Comparison of ENCODE assay signal across 8 cellular contexts in the genomic region with DNA sequence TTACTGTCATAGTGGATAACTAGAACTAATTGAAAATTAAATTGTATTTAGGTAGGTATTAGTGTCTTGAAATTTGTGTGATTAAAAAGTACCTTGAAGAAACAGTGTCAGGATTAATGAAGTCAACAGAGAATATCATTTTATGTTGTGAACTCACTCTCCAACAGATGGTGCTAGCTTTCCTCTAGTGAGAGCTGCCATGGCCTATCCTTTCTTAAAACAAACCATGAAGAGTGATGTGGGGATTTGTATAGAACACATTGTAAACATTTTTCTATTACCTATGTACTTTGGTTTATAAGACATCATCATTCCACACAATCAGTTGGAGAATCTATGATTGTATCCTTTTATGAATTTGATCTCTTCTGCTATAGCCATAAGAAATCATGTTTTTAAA. TPM values are rescaled to one million over a fixed set of nuclear protein-coding genes. Genes with fewer than 3 reads are reported as not detected.
DNase-seq lines count a peak whose midpoint lies in the region; ATAC-seq, FAIRE-seq and TF ChIP-seq lines count a peak whose summit lies in the region.

No MANE protein-coding gene starts in this region.

- no peaks in the 10 kb centered on the region for H3K4me1 ChIP-seq in Karpas-422 (ENCODE audit: low read length)
- peaks cover 0 to 4% of the 10 kb centered on the region in 2 experiments; a peak in 1 of 4 replicates for H3K4me1 ChIP-seq in SK-N-SH (ENCODE audit: control insufficient read depth in 1 of 2, insufficient read depth in 2 of 2, low read depth in 1 of 2, low read length in 1 of 2)
- H3K4me1 ChIP-seq in gastrocnemius medialis, result peaks cover 0 to 5% of the 10 kb centered on the region in 2 donors

- H3K9me3 ChIP-seq in AG04450 (ENCODE audit: control insufficient read depth, insufficient read depth, low read length) (no peaks in the 10 kb centered on the region), Karpas-422 (ENCODE audit: low read length) (no peaks in the 10 kb centered on the region), SK-N-SH (no peaks in the 10 kb centered on the region), gastrocnemius medialis (no peaks in the 10 kb centered on the region)

- no peak overlapping the region for H3K9ac ChIP-seq in Karpas-422 (ENCODE audit: low read length)
- H3K9ac ChIP-seq in SK-N-SH, result no peak overlapping the region

- intact Hi-C loops in gastrocnemius medialis (cut with DNase I; ENCODE audit: low total_unique reads), result loop anchor here (1.0 to 2.0 kb wide), 3 partner anchors 64 to 140 kb away; no protein-coding TSS in a partner anchor

- no peak overlapping the region for H2AFZ ChIP-seq in Karpas-422 (ENCODE audit: low read length)
- no peak overlapping the region for H2AFZ ChIP-seq in SK-N-SH (ENCODE audit: low read depth)

- POLR2A ChIA-PET in AG04450 (lab: Yijun Ruan, JAX) (no interaction called here), SK-N-SH (lab: Yijun Ruan, JAX) (no interaction called here)

- TF ChIP-seq RAD21 in SK-N-SH (IDR thresholded peaks at IDR 0.05; ENCODE audit: low read length), result peak; percentile 92

- no peak overlapping the region for H3K27ac ChIP-seq in AG04450 (ENCODE audit: low read depth, low read length)
- H3K27ac ChIP-seq in Karpas-422 (ENCODE audit: low read length), result no peak overlapping the region
- no peak overlapping the region for H3K27ac ChIP-seq in SK-N-SH (ENCODE audit: low read depth in 2 of 2, low read length in 1 of 2)
- H3K27ac ChIP-seq in gastrocnemius medialis, result no peak overlapping the region

- TF ChIP-seq EP300 in SK-N-SH (IDR thresholded peaks at IDR 0.05; ENCODE audit: borderline replicate concordance in 1 of 2, low read depth in 1 of 2, low read length in 1 of 2), result no peak

- H3K9me2 ChIP-seq in Karpas-422 (replicated peaks; ENCODE audit: insufficient read depth, low read length), result no peaks in the 10 kb centered on the region
- no peaks in the 10 kb centered on the region for H3K9me2 ChIP-seq in SK-N-SH

- H4K20me1 ChIP-seq in Karpas-422 (ENCODE audit: insufficient read depth, low read depth, low read length), result no peaks in the 10 kb centered on the region
- H4K20me1 ChIP-seq in SK-N-SH (ENCODE audit: insufficient read depth), result no peaks in the 10 kb centered on the region

- TF ChIP-seq POLR2A in gastrocnemius medialis (IDR thresholded peaks at IDR 0.05), result no peak

- in situ Hi-C loops in gastrocnemius medialis (cut with MboI; ENCODE audit: low sequenced_read_pairs in 4 of 4), result loop anchor here in 3 of 4 donors (5.0 to 10.0 kb wide), 2 partner anchors 120 to 122 kb away; no protein-coding TSS in a partner anchor

- TF ChIP-seq CTCF in AG04450 (IDR thresholded peaks at IDR 0.05; ENCODE audit: low read depth, low read length) (peak; percentile 70), SK-N-SH (IDR thresholded peaks at IDR 0.05) (peak; percentile 68), gastrocnemius medialis (IDR thresholded peaks at IDR 0.05 in 4 of 5, conservative IDR thresholded peaks at IDR 0.05 in 1 of 5) (peak; percentile 16 to 54 (median 50))

- H3K4me3 ChIP-seq in AG04450 (ENCODE audit: low read depth, low read length), result no peak overlapping the region
- H3K4me3 ChIP-seq in Karpas-422 (ENCODE audit: low read length), result no peak overlapping the region
- no peak overlapping the region for H3K4me3 ChIP-seq in SK-N-SH (ENCODE audit: low read depth in 2 of 2, low read length in 1 of 2)
- no peak overlapping the region for H3K4me3 ChIP-seq in gastrocnemius medialis

- no peak for DNase-seq in AG04450 (ENCODE audit: low read depth, low spot score)
- DNase-seq in Karpas-422, result peak; percentile 60
- peak; percentile 57 for DNase-seq in SK-N-SH
- peak; percentile 22 for DNase-seq in fibroblast of the conjunctiva (ENCODE audit: low read depth)
- no peak for DNase-seq in gastrocnemius medialis
- no peak for DNase-seq in T1000 (lab: John Stamatoyannopoulos, UW)
- no peak for DNase-seq in KG1 (lab: John Stamatoyannopoulos, UW)

- peak; percentile 61 to 64 for ATAC-seq in gastrocnemius medialis

- H3K79me2 ChIP-seq in Karpas-422 (ENCODE audit: low read length), result no peaks in the 10 kb centered on the region
- no peaks in the 10 kb centered on the region for H3K79me2 ChIP-seq in SK-N-SH (ENCODE audit: insufficient read depth)

- H3K36me3 ChIP-seq in Karpas-422 (ENCODE audit: insufficient read depth, low read length) (no peaks in the 10 kb centered on the region), SK-N-SH (replicated peaks in 1 of 2; ENCODE audit: control insufficient read depth in 1 of 2, insufficient read depth in 2 of 2, low read length in 1 of 2) (no peaks in the 10 kb centered on the region), gastrocnemius medialis (no peaks in the 10 kb centered on the region)

- H3K27me3 ChIP-seq in AG04450 (ENCODE audit: control insufficient read depth, insufficient read depth, low read length), result peaks cover 10% of the 10 kb centered on the region
- no peaks in the 10 kb centered on the region for H3K27me3 ChIP-seq in Karpas-422 (ENCODE audit: low read length)
- H3K27me3 ChIP-seq in SK-N-SH (ENCODE audit: insufficient read depth), result no peaks in the 10 kb centered on the region
- no peaks in the 10 kb centered on the region for H3K27me3 ChIP-seq in gastrocnemius medialis

- peak; percentile 97 for FAIRE-seq in G401.6 (lab: Jason Lieb, UNC)

- CTCF ChIA-PET in AG04450 (lab: Charles Lee), result interaction anchor here (0.6 to 3.2 kb wide), 6 partner anchors 19 to 482 kb away, joined by 3 to 40 read pairs (median 10); a partner anchor contains a TSS
- CTCF ChIA-PET in SK-N-SH (lab: Yijun Ruan, JAX), result interaction anchor here (0.6 to 4.8 kb wide), 12 partner anchors 9 to 243 kb away, joined by 3 to 50 read pairs (median 4); no protein-coding TSS in a partner anchor

- H3K4me2 ChIP-seq in Karpas-422 (ENCODE audit: low read depth, low read length, poor library complexity, severe bottlenecking) (no peak overlapping the region), SK-N-SH (no peak overlapping the region)

- peaks cover 5% of the 10 kb centered on the region for H3F3A ChIP-seq in SK-N-SH (replicated peaks; ENCODE audit: insufficient read depth)

TF ChIP-seq in SK-N-SH, 30 proteins besides CTCF, POLR2A, EP300 and RAD21:
- peak; percentile 77 for TF ChIP-seq SMC3 (IDR thresholded peaks at IDR 0.05; ENCODE audit: low read depth, low read length)
- no peak for TF ChIP-seq YY1 (IDR thresholded peaks at IDR 0.05; ENCODE audit: low read depth)

RNA-seq across cellular contexts. Expression of a gene that starts 4.8 kb away (rescaled TPM):
- polyA plus RNA-seq in AG04450 (2011; rRNA removed), result 0.04 TPM in 2 replicates
- polyA minus RNA-seq in AG04450 (2011; rRNA and poly(A)+ RNA removed), result 0.09 TPM in 1 of 2 replicates, not detected in the other
- total RNA-seq in Karpas-422 (2014; rRNA removed; shearing (Covaris generic); ENCODE audit: low replicate concordance), result not detected in 2 replicates
- 1.1 TPM in 2 replicates for polyA plus RNA-seq in SK-N-SH (2012; rRNA removed)
- 1.4 and 1.7 TPM in 2 replicates for polyA plus RNA-seq in SK-N-SH (2012; cell fraction: cytosol; rRNA removed)
- polyA plus RNA-seq in SK-N-SH (2012; cell fraction: nucleus; rRNA removed), result 0.56 and 1.1 TPM in 2 replicates
- total RNA-seq in gastrocnemius medialis, result under 1 TPM in 2 of 4 donors, not detected in 2; 0.31 to 0.33 TPM

RNA-seq across cellular contexts. Expression of a gene that starts 23.2 kb away (rescaled TPM):
- 4.6 and 6.5 TPM in 2 replicates for polyA plus RNA-seq in AG04450 (2011; rRNA removed)
- 2.3 and 3.2 TPM in 2 replicates for polyA minus RNA-seq in AG04450 (2011; rRNA and poly(A)+ RNA removed)
- 25.4 and 37.3 TPM in 2 replicates for total RNA-seq in Karpas-422 (2014; rRNA removed; shearing (Covaris generic); ENCODE audit: low replicate concordance)
- polyA plus RNA-seq in SK-N-SH (2012; rRNA removed), result 6.2 and 8.4 TPM in 2 replicates
- polyA plus RNA-seq in SK-N-SH (2012; cell fraction: cytosol; rRNA removed), result 9.4 and 9.6 TPM in 2 replicates
- 5.0 and 8.0 TPM in 2 replicates for polyA plus RNA-seq in SK-N-SH (2012; cell fraction: nucleus; rRNA removed)
- 10 to 100 TPM; 18.1 to 54.6 (median 26.3) TPM for total RNA-seq in gastrocnemius medialis

RNA-seq across cellular contexts. Expression of a gene that starts 42.1 kb away (rescaled TPM):
- polyA plus RNA-seq in AG04450 (2011; rRNA removed), result 21.0 and 22.6 TPM in 2 replicates
- polyA minus RNA-seq in AG04450 (2011; rRNA and poly(A)+ RNA removed), result 29.9 and 44.4 TPM in 2 replicates
- 45.3 and 72.4 TPM in 2 replicates for total RNA-seq in Karpas-422 (2014; rRNA removed; shearing (Covaris generic); ENCODE audit: low replicate concordance)
- polyA plus RNA-seq in SK-N-SH (2012; rRNA removed), result 6.7 and 7.8 TPM in 2 replicates
- polyA plus RNA-seq in SK-N-SH (2012; cell fraction: cytosol; rRNA removed), result 9.5 and 14.6 TPM in 2 replicates
- 9.7 and 13.5 TPM in 2 replicates for polyA plus RNA-seq in SK-N-SH (2012; cell fraction: nucleus; rRNA removed)
- total RNA-seq in gastrocnemius medialis, result 100 to 1,000 TPM; 229 to 458 (median 311) TPM

Comparison
In these comparisons a context has a peak if more than half of its experiments do, and no peak if none do; other contexts are left out.
1. DNase-seq: peak in Karpas-422 (single experiment), SK-N-SH (single experiment) and fibroblast of the conjunctiva (single experiment); none in AG04450 (single experiment), gastrocnemius medialis (0 of 2), T1000 (single experiment) and KG1 (single experiment).
2. Peak in every context shown above with its lines, with median percentiles within 50 percentile points of each other: CTCF ChIP-seq.